ENCODE assay signal across 9 cellular contexts in genomic region chr1:98991127-98992003, GRCh38. TPM values are rescaled to one million over a fixed set of nuclear protein-coding genes. Genes with fewer than 3 reads are reported as not detected.
DNase-seq lines count a peak whose midpoint lies in the region; ATAC-seq, FAIRE-seq and TF ChIP-seq lines count a peak whose summit lies in the region.
"Had no signal": no experiment of that assay in that cellular context is flagged by ENCODE, and none has a peak within 500 bp of the region (broad histone marks: within the 10 kb centered on the region; RNA-seq: fewer than 3 reads in every experiment).

No MANE protein-coding gene starts in this region.

- intact Hi-C loops in lower lobe of right lung (cut with DNase I): no loop called here
- intact Hi-C loops in CD14-positive monocyte (cut with micrococcal nuclease): no loop called here

- H3K36me3 Mint-ChIP-seq in activated naive CD4-positive, alpha-beta T cell treated with anti-CD3 and anti-CD28 coated beads, Interleukin-2, amount 50 U/mL, for 72 hours: no peaks in the 10 kb centered on the region
- no peaks in the 10 kb centered on the region for H3K36me3 Mint-ChIP-seq in CD14-positive monocyte

- H3K27ac ChIP-seq in keratinocyte (ENCODE audit: control insufficient read depth, insufficient read depth, low read length) (no peak overlapping the region), lower lobe of right lung (no peak overlapping the region)

- no peaks in the 10 kb centered on the region for H3K36me3 ChIP-seq in keratinocyte (ENCODE audit: control insufficient read depth in 2 of 2, extremely low read depth in 1 of 2, insufficient read depth in 2 of 2, low read length in 2 of 2)
- H3K36me3 ChIP-seq in lower lobe of right lung: no peaks in the 10 kb centered on the region

- no peaks in the 10 kb centered on the region for H3K9me3 ChIP-seq in keratinocyte (ENCODE audit: control insufficient read depth, low read depth, low read length)
- no peaks in the 10 kb centered on the region for H3K9me3 ChIP-seq in lower lobe of right lung

- peak overlapping the region in 1 of 2 donors; percentile 51 for H3K27ac Mint-ChIP-seq in activated naive CD4-positive, alpha-beta T cell treated with anti-CD3 and anti-CD28 coated beads, Interleukin-2, amount 50 U/mL, for 72 hours
- no peak overlapping the region for H3K27ac Mint-ChIP-seq in CD14-positive monocyte

- H3K9me1 ChIP-seq in keratinocyte (ENCODE audit: control insufficient read depth, extremely low read depth, insufficient read depth, low read length): no peaks in the 10 kb centered on the region

- no peak overlapping the region for H3K4me3 ChIP-seq in keratinocyte (ENCODE audit: control insufficient read depth in 2 of 3, extremely low read depth in 1 of 3, insufficient read depth in 2 of 3, low read depth in 1 of 3, low read length in 3 of 3)
- no peak overlapping the region for H3K4me3 ChIP-seq in lower lobe of right lung

- dilution Hi-C loops in keratinocyte (cut with MboI; ENCODE audit: extremely low pct_ligation_motif_present, low sequenced_read_pairs): no loop called here

- H3K4me1 ChIP-seq in keratinocyte (ENCODE audit: control insufficient read depth, extremely low read depth, insufficient read depth, low read length) (peaks cover 8% of the 10 kb centered on the region), lower lobe of right lung (no peaks in the 10 kb centered on the region)

- TF ChIP-seq CTCF in keratinocyte (optimal IDR thresholded peaks at IDR 0.05 in 1 of 3, IDR thresholded peaks at IDR 0.05 in 1 of 3, conservative IDR thresholded peaks at IDR 0.05 in 1 of 3; ENCODE audit: extremely low read depth in 1 of 3, insufficient read depth in 2 of 3, low read length in 3 of 3) (peak in 2 of 3 experiments; percentile 19 to 21), lower lobe of right lung (IDR thresholded peaks at IDR 0.05) (no peak), CD14-positive monocyte (IDR thresholded peaks at IDR 0.05) (no peak)

- H2AFZ ChIP-seq in keratinocyte (ENCODE audit: control insufficient read depth, low read length): no peak overlapping the region

- H3K4me1 Mint-ChIP-seq in CD14-positive monocyte: no peaks in the 10 kb centered on the region

- H4K20me1 ChIP-seq in keratinocyte (ENCODE audit: control insufficient read depth, extremely low read depth, insufficient read depth, low read length): no peaks in the 10 kb centered on the region

- H3K27me3 ChIP-seq in keratinocyte (ENCODE audit: control insufficient read depth, extremely low read depth, insufficient read depth, low read length) (no peaks in the 10 kb centered on the region), lower lobe of right lung (ENCODE audit: low read depth) (no peaks in the 10 kb centered on the region)

- ATAC-seq in activated naive CD4-positive, alpha-beta T cell treated with anti-CD3 and anti-CD28 coated beads, Interleukin-2, amount 50 U/mL, for 72 hours: peak; percentile 86 to 90
- ATAC-seq in HG03060 (IDR thresholded peaks at IDR 0.05; ENCODE audit: low read depth, unreplicated experiment): peak; percentile 56
- no peak for ATAC-seq in HG02571 (IDR thresholded peaks at IDR 0.05; ENCODE audit: unreplicated experiment)
- no peak for ATAC-seq in lower lobe of right lung

- H3K4me3 Mint-ChIP-seq in CD14-positive monocyte: no peak overlapping the region

- H3K27me3 Mint-ChIP-seq in CD14-positive monocyte (ENCODE audit: low read depth in 3 of 3): peaks cover 0 to 2% (median 0%) of the 10 kb centered on the region in 3 donors

- no peaks in the 10 kb centered on the region for H3K79me2 ChIP-seq in keratinocyte (ENCODE audit: control insufficient read depth, insufficient read depth, low read length)

- no peak for DNase-seq in activated naive CD4-positive, alpha-beta T cell treated with anti-CD3 and anti-CD28 coated beads, Interleukin-2, amount 50 U/mL, for 72 hours (ENCODE audit: low spot score in 2 of 2)
- no peak for DNase-seq in activated naive CD4-positive, alpha-beta T cell (lab: John Stamatoyannopoulos, UW)
- DNase-seq in T1000 (lab: John Stamatoyannopoulos, UW) (peak; percentile 12), keratinocyte (ENCODE audit: low read depth, low spot score) (peak; percentile 54), lower lobe of right lung (no peak), CD14-positive monocyte (ENCODE audit: low spot score) (no peak)

- H3K9me3 Mint-ChIP-seq in activated naive CD4-positive, alpha-beta T cell treated with anti-CD3 and anti-CD28 coated beads, Interleukin-2, amount 50 U/mL, for 72 hours: peaks cover 0 to 4% of the 10 kb centered on the region in 2 donors
- no peaks in the 10 kb centered on the region for H3K9me3 Mint-ChIP-seq in CD14-positive monocyte

- H3K4me2 ChIP-seq in keratinocyte (ENCODE audit: control insufficient read depth, extremely low read depth, insufficient read depth, low read depth, low read length): peak overlapping the region; percentile 0

- no peak overlapping the region for H3K9ac ChIP-seq in keratinocyte (ENCODE audit: control insufficient read depth, extremely low read depth, insufficient read depth, low read length)

- FAIRE-seq in keratinocyte (lab: Jason Lieb, UNC): peak; percentile 97

RNA-seq across cellular contexts. Expression of gene PLPPR5, which starts 13.3 kb away (rescaled TPM):
- not detected for total RNA-seq in activated naive CD4-positive, alpha-beta T cell treated with anti-CD3 and anti-CD28 coated beads, Interleukin-2, amount 50 U/mL, for 72 hours
- 0.50 to 0.93 TPM (median 0.68 TPM) in 3 replicates for polyA plus RNA-seq in keratinocyte
- not detected for polyA plus RNA-seq in keratinocyte (2011; ENCODE audit: low read depth)
- polyA plus RNA-seq in keratinocyte (2011; cell fraction: cytosol; rRNA removed): 0.58 and 1.6 TPM in 2 replicates
- polyA plus RNA-seq in keratinocyte (2011; cell fraction: nucleus; rRNA removed): 0.67 and 0.68 TPM in 2 replicates
- 0.03 and 0.81 TPM in 2 replicates for polyA plus RNA-seq in keratinocyte (2012; ENCODE audit: low replicate concordance)
- polyA minus RNA-seq in keratinocyte: 0.13 to 0.32 TPM in 2 of 3 replicates, not detected in the other
- polyA minus RNA-seq in keratinocyte (2011; cell fraction: cytosol; rRNA and poly(A)+ RNA removed): not detected
- 0.21 and 0.39 TPM in 2 replicates for polyA minus RNA-seq in keratinocyte (2011; cell fraction: nucleus; rRNA and poly(A)+ RNA removed)
- total RNA-seq in lower lobe of right lung: not detected
- not detected for polyA plus RNA-seq in CD14-positive monocyte
- total RNA-seq: dermis microvascular lymphatic vessel endothelial cell had no signal

Comparison
In these comparisons a context has a peak if more than half of its experiments do, and no peak if none do; other contexts are left out.
1. ATAC-seq: peak in activated naive CD4-positive, alpha-beta T cell treated with anti-CD3 and anti-CD28 coated beads, Interleukin-2, amount 50 U/mL, for 72 hours (2 of 2) and HG03060 (single experiment); none in HG02571 (single experiment) and lower lobe of right lung (0 of 2).
2. DNase-seq: peak in T1000 (single experiment) and keratinocyte (single experiment); none in activated naive CD4-positive, alpha-beta T cell treated with anti-CD3 and anti-CD28 coated beads, Interleukin-2, amount 50 U/mL, for 72 hours (0 of 2), activated naive CD4-positive, alpha-beta T cell (0 of 4), lower lobe of right lung (single experiment) and CD14-positive monocyte (single experiment).
3. CTCF ChIP-seq: peak in keratinocyte (2 of 3); none in lower lobe of right lung (single experiment) and CD14-positive monocyte (single experiment).